18 cellular contexts compared by ENCODE assay signal in the genomic region with DNA sequence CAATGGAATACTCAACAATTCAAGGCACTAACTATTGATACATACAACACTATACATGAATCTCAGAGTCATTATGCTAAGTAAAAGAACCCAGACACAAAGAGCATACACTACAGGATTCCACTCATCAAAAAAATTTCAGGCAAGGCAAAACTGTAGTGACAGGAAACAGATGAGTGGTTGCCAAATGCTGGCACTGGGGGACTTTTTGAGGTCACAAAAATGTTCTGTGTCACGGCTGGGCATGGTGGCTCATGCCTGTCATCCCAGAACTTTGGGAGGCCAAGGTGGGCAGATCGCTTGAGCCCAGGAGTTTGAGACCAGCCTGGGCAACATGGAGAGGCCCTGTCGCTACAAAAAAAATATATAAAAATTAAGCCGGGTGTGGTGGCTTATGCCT.
"Had no signal": no experiment of that assay in that cellular context is flagged by ENCODE, and none has a peak within 500 bp of the region (broad histone marks: within the 10 kb centered on the region; RNA-seq: fewer than 3 reads in every experiment).

No MANE protein-coding gene starts in this region.

- H3K9me3 ChIP-seq: body of pancreas, gastrocnemius medialis, neutrophil, SJSA1, thyroid gland, vagina had no signal

- H3K36me3 Mint-ChIP-seq: activated naive CD4-positive, alpha-beta T cell treated with anti-CD3 and anti-CD28 coated beads, Interleukin-2, amount 10 ng/mL, durations not matched to agents 7 days and 5 days; naive B cell had no signal

- H3K27me3 ChIP-seq: body of pancreas, gastrocnemius medialis, neutrophil, SJSA1, thyroid gland, vagina had no signal

- H3K27ac Mint-ChIP-seq: activated naive CD4-positive, alpha-beta T cell treated with anti-CD3 and anti-CD28 coated beads, Interleukin-2, amount 10 ng/mL, durations not matched to agents 7 days and 5 days; naive B cell had no signal

- H3K4me3 Mint-ChIP-seq: activated naive CD4-positive, alpha-beta T cell treated with anti-CD3 and anti-CD28 coated beads, Interleukin-2, amount 10 ng/mL, durations not matched to agents 7 days and 5 days; central memory CD8-positive, alpha-beta T cell; naive B cell had no signal

- H3K4me1 ChIP-seq: body of pancreas, SJSA1, vagina had no signal

- H3K27ac ChIP-seq: body of pancreas, epithelial cell of prostate, neutrophil, SJSA1, thyroid gland, vagina had no signal

- H3K4me1 Mint-ChIP-seq: central memory CD8-positive, alpha-beta T cell; naive B cell had no signal

- H3K9me3 Mint-ChIP-seq: activated naive CD4-positive, alpha-beta T cell treated with anti-CD3 and anti-CD28 coated beads, Interleukin-2, amount 10 ng/mL, durations not matched to agents 7 days and 5 days; central memory CD8-positive, alpha-beta T cell had no signal

- DNase-seq: activated CD4-positive, alpha-beta T cell treated with anti-CD3 and anti-CD28 coated beads for 1 hour; activated naive CD4-positive, alpha-beta T cell treated with anti-CD3 and anti-CD28 coated beads, Interleukin-2, amount 10 ng/mL, durations not matched to agents 7 days and 5 days; amniotic stem cell; body of pancreas; effector memory CD4-positive, alpha-beta T cell; gastrocnemius medialis; hippocampal formation; kidney glomerular epithelial cell; naive B cell; posterior cingulate gyrus; stimulated activated CD4-positive, alpha-beta T cell treated with anti-CD3 and anti-CD28 coated beads, Interleukin-4, amount 100 ng/mL, for 24 hours; SW 1271; thyroid gland had no signal

- H3K36me3 ChIP-seq: gastrocnemius medialis, neutrophil, vagina had no signal

- ATAC-seq: body of pancreas, gastrocnemius medialis had no signal

- H3K27me3 Mint-ChIP-seq: activated naive CD4-positive, alpha-beta T cell treated with anti-CD3 and anti-CD28 coated beads, Interleukin-2, amount 10 ng/mL, durations not matched to agents 7 days and 5 days; central memory CD8-positive, alpha-beta T cell had no signal

- H3K4me3 ChIP-seq: body of pancreas, gastrocnemius medialis, SJSA1, thyroid gland, vagina had no signal
